In genomic region chr2:179348921-179349320, GRCh38 we compare ENCODE assay signal across 20 cellular contexts.
"Had no signal": no experiment of that assay in that cellular context is flagged by ENCODE, and none has a peak within 500 bp of the region (broad histone marks: within the 10 kb centered on the region; RNA-seq: fewer than 3 reads in every experiment).

No MANE protein-coding gene starts in this region.

- H3K4me3 ChIP-seq: coronary artery, transverse colon, vagina had no signal

- H3K27me3 ChIP-seq: neutrophil, transverse colon, vagina had no signal

- DNase-seq: activated B cell treated with CpG ODN at 0.5 μM for 24 hours; activated CD4-positive, alpha-beta T cell treated with anti-CD3 and anti-CD28 coated beads for 4 hours; activated CD8-positive, alpha-beta T cell treated with anti-CD3 and anti-CD28 coated beads for 36 hours; activated naive CD4-positive, alpha-beta T cell treated with Interleukin-2 at 50 U/mL for 16 hours; activated T-cell treated with anti-CD3 and anti-CD28 coated beads, Interleukin-2, amount 50 U/mL, for 1 hour; aorta; foreskin fibroblast; glutamatergic neuron; hippocampal formation; left cardiac atrium; naive thymus-derived CD8-positive, alpha-beta T cell; stimulated activated CD4-positive, alpha-beta T cell treated with anti-CD3 and anti-CD28 coated beads, Interleukin-2, amount 100 ng/mL, for 24 hours; stimulated activated naive CD8-positive, alpha-beta T cell treated with anti-CD3 and anti-CD28 coated beads, Interleukin-15, Interleukin-2, amounts not matched to agents 100 U/mL and 50 U/mL, for 24 hours; substantia nigra; transverse colon had no signal

- H3K36me3 ChIP-seq: neutrophil, transverse colon, vagina had no signal

- H3K27ac ChIP-seq: coronary artery, neutrophil, vagina had no signal

- ATAC-seq: activated CD8-positive, alpha-beta T cell treated with anti-CD3 and anti-CD28 coated beads for 36 hours; activated T-helper 17 cell treated with anti-CD3 and anti-CD28 coated beads, Interleukin-2, amount 50 U/mL, for 72 hours; esophagus mucosa; left cardiac atrium; naive thymus-derived CD8-positive, alpha-beta T cell; stimulated activated naive CD8-positive, alpha-beta T cell treated with anti-CD3 and anti-CD28 coated beads, Interleukin-15, Interleukin-2, amounts not matched to agents 100 U/mL and 50 U/mL, for 24 hours had no signal

- H3K9me3 ChIP-seq: neutrophil, transverse colon, vagina had no signal
